Comparison of ENCODE assay signal across 12 cellular contexts in genomic region chr3:100040846-100041245, GRCh38.
DNase-seq lines count a peak whose midpoint lies in the region; ATAC-seq and TF ChIP-seq lines count a peak whose summit lies in the region.
"Had no signal": no experiment of that assay in that cellular context is flagged by ENCODE, and none has a peak within 500 bp of the region (broad histone marks: within the 10 kb centered on the region; RNA-seq: fewer than 3 reads in every experiment).

No MANE protein-coding gene starts in this region.

- no peaks in the 10 kb centered on the region for H3K9me3 ChIP-seq in ovary
- no peaks in the 10 kb centered on the region for H3K9me3 ChIP-seq in vagina

- DNase-seq in activated T-cell treated with anti-CD3 and anti-CD28 coated beads, Interleukin-2, amount 50 U/mL, for 72 hours = no peak
- DNase-seq in activated T-cell treated with anti-CD3 and anti-CD28 coated beads for 4 hours (no peak), foreskin fibroblast (peak; percentile 48 to 70), ovary (no peak), vagina (ENCODE audit: extremely low spot score in 2 of 2) (no peak), LoVo (ENCODE audit: low spot score) (no peak)
- DNase-seq: 8988T; cerebellar nuclear complex; NCI-H2107; stimulated activated naive CD8-positive, alpha-beta T cell treated with anti-CD3 and anti-CD28 coated beads, Interleukin-15, amount 100 ng/mL, for 72 hours had no signal

- H3K4me1 Mint-ChIP-seq in activated T-cell treated with anti-CD3 and anti-CD28 coated beads, Interleukin-2, amount 50 U/mL, for 72 hours (ENCODE audit: low read depth) = no peaks in the 10 kb centered on the region

- TF ChIP-seq CTCF in foreskin fibroblast (IDR thresholded peaks at IDR 0.05; ENCODE audit: low read depth, low read length) (no peak), ovary (IDR thresholded peaks at IDR 0.05) (no peak), vagina (IDR thresholded peaks at IDR 0.05) (no peak)

- no peaks in the 10 kb centered on the region for H3K27me3 Mint-ChIP-seq in activated T-cell treated with anti-CD3 and anti-CD28 coated beads, Interleukin-2, amount 50 U/mL, for 72 hours (ENCODE audit: low read depth)
- H3K27me3 Mint-ChIP-seq: stimulated activated naive CD8-positive, alpha-beta T cell treated with anti-CD3 and anti-CD28 coated beads, Interleukin-15, amount 100 ng/mL, for 72 hours had no signal

- no peak for ATAC-seq in activated T-cell treated with anti-CD3 and anti-CD28 coated beads, Interleukin-2, amount 50 U/mL, for 72 hours (replicated peaks in 1 of 2)
- ATAC-seq in HG03439 (IDR thresholded peaks at IDR 0.05; ENCODE audit: unreplicated experiment) (no peak), HG03342 (IDR thresholded peaks at IDR 0.05; ENCODE audit: unreplicated experiment) (no peak)
- ATAC-seq: stimulated activated naive CD8-positive, alpha-beta T cell treated with anti-CD3 and anti-CD28 coated beads, Interleukin-15, amount 100 ng/mL, for 72 hours had no signal

- peak overlapping the region; percentile 25 for H3K27ac Mint-ChIP-seq in activated T-cell treated with anti-CD3 and anti-CD28 coated beads, Interleukin-2, amount 50 U/mL, for 72 hours

- H3K4me3 Mint-ChIP-seq in activated T-cell treated with anti-CD3 and anti-CD28 coated beads, Interleukin-2, amount 50 U/mL, for 72 hours = no peak overlapping the region
- H3K4me3 Mint-ChIP-seq: stimulated activated naive CD8-positive, alpha-beta T cell treated with anti-CD3 and anti-CD28 coated beads, Interleukin-15, amount 100 ng/mL, for 72 hours had no signal

- peak overlapping the region; percentile 33 to 81 for H3K27ac ChIP-seq in ovary
- peak overlapping the region; percentile 81 for H3K27ac ChIP-seq in vagina

- 11 to 19% (median 13%) methylated on average over 2 of the region's 2 CpGs for WGBS in ovary, 3 donors

- H3K4me3 ChIP-seq in foreskin fibroblast (ENCODE audit: low read depth in 1 of 2, low read length in 2 of 2) (no peak overlapping the region), ovary (no peak overlapping the region), vagina (no peak overlapping the region)

- H3K36me3 ChIP-seq in ovary = no peaks in the 10 kb centered on the region
- H3K36me3 ChIP-seq in vagina = no peaks in the 10 kb centered on the region

- no peak for TF ChIP-seq EP300 in ovary (IDR thresholded peaks at IDR 0.05)

- H3K4me1 ChIP-seq in ovary (ENCODE audit: insufficient read depth) = peaks cover 9% of the 10 kb centered on the region
- H3K4me1 ChIP-seq in vagina = peaks cover 30% of the 10 kb centered on the region

- intact Hi-C loops in ovary (cut with DNase I) = loop anchor here in 3 of 4 donors (10.0 kb wide), 2 partner anchors 166 to 186 kb away; no protein-coding TSS in a partner anchor
- intact Hi-C loops in vagina (cut with DNase I) = loop anchor here (1.0 to 10.0 kb wide), 2 partner anchors 96 to 164 kb away; no protein-coding TSS in a partner anchor

- H3K9me3 Mint-ChIP-seq in activated T-cell treated with anti-CD3 and anti-CD28 coated beads, Interleukin-2, amount 50 U/mL, for 72 hours = no peaks in the 10 kb centered on the region
- H3K9me3 Mint-ChIP-seq: stimulated activated naive CD8-positive, alpha-beta T cell treated with anti-CD3 and anti-CD28 coated beads, Interleukin-15, amount 100 ng/mL, for 72 hours had no signal

- no peaks in the 10 kb centered on the region for H3K36me3 Mint-ChIP-seq in activated T-cell treated with anti-CD3 and anti-CD28 coated beads, Interleukin-2, amount 50 U/mL, for 72 hours (ENCODE audit: insufficient read depth in 2 of 2)

- no peak for TF ChIP-seq POLR2A in ovary (IDR thresholded peaks at IDR 0.05)
- TF ChIP-seq POLR2A in vagina (IDR thresholded peaks at IDR 0.05) = no peak

- H3K27me3 ChIP-seq in ovary (no peaks in the 10 kb centered on the region), vagina (no peaks in the 10 kb centered on the region)

Comparison
In these comparisons a context has a peak if more than half of its experiments do, and no peak if none do; other contexts are left out.
1. DNase-seq: peak in foreskin fibroblast (2 of 2); none in activated T-cell treated with anti-CD3 and anti-CD28 coated beads, Interleukin-2, amount 50 U/mL, for 72 hours (0 of 2), activated T-cell treated with anti-CD3 and anti-CD28 coated beads for 4 hours (single experiment), ovary (0 of 5), vagina (0 of 2) and LoVo (single experiment).